26 cellular contexts compared by ENCODE assay signal in the genomic region with DNA sequence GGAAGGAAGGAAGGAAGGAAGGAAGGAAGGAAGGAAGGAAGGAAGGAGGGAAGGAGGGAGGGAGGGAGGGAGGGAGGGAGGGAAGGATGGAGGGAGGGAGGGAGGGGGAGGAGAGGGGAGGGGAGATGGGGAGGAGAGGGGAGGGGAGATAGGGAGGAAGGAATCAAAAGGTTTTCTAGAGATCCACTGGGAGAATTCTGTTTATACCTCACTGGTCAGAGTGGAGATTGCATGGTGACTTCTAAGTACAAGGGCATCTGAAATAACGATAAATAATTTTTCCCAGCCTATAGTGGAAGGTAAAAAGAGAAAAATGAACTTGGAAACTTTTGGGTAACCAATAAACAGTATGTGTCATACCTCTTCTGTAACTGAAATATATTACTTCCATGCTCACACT. TPM values are rescaled to one million over a fixed set of nuclear protein-coding genes. Genes with fewer than 3 reads are reported as not detected.
"Had no signal": no experiment of that assay in that cellular context is flagged by ENCODE, and none has a peak within 500 bp of the region (broad histone marks: within the 10 kb centered on the region; RNA-seq: fewer than 3 reads in every experiment).

No MANE protein-coding gene starts in this region.

- H3K27me3 ChIP-seq: dorsolateral prefrontal cortex, esophagus muscularis mucosa, foreskin keratinocyte, gastroesophageal sphincter, heart right ventricle, left lung had no signal

- H3K27ac Mint-ChIP-seq: mesothelial cell of epicardium had no signal

- H3K36me3 ChIP-seq: esophagus muscularis mucosa, gastroesophageal sphincter, heart right ventricle, left lung, lower lobe of right lung had no signal

- H3K4me1 ChIP-seq: foreskin keratinocyte, gastroesophageal sphincter, lower lobe of right lung had no signal

- H3K9me3 Mint-ChIP-seq: mesothelial cell of epicardium had no signal

- H3K4me1 Mint-ChIP-seq: mesothelial cell of epicardium, naive B cell had no signal

- H3K4me3 ChIP-seq: coronary artery, dorsolateral prefrontal cortex, esophagus muscularis mucosa, gastroesophageal sphincter, heart right ventricle, left lung, lower lobe of right lung, mucosa of descending colon had no signal

- H3K9me3 ChIP-seq: esophagus muscularis mucosa, gastroesophageal sphincter, heart right ventricle, left lung, lower lobe of right lung, mucosa of descending colon had no signal

- DNase-seq: dermis blood vessel endothelial cell; dorsolateral prefrontal cortex; effector CD4-positive, alpha-beta T cell; effector memory CD4-positive, alpha-beta T cell; foreskin keratinocyte; heart right ventricle; hippocampal formation; left cardiac atrium; left lung; left ventricle myocardium superior; lower lobe of right lung; mesenchymal stem cell; mucosa of descending colon; naive B cell had no signal

- H3K36me3 Mint-ChIP-seq: mesothelial cell of epicardium, naive B cell had no signal

- H3K27ac ChIP-seq: coronary artery, dorsolateral prefrontal cortex, esophagus muscularis mucosa, foreskin keratinocyte, gastroesophageal sphincter, heart right ventricle, left lung, lower lobe of right lung had no signal

- H3K4me3 Mint-ChIP-seq: mesothelial cell of epicardium, naive B cell had no signal

- FAIRE-seq: colon, endothelial cell of umbilical vein, frontal cortex, islet of Langerhans, keratinocyte had no signal

- ATAC-seq: foreskin keratinocyte, gastroesophageal sphincter, heart right ventricle, left cardiac atrium, left lung, left ventricle myocardium superior, lower lobe of right lung, mucosa of descending colon had no signal

RNA-seq across cellular contexts. Expression of a gene that starts 10.2 kb away (rescaled TPM):
- total RNA-seq: dermis blood vessel endothelial cell, endothelial cell of umbilical vein, epithelial cell of proximal tubule, foreskin keratinocyte, kidney epithelial cell, mesothelial cell of epicardium, myocyte had no signal
- polyA plus RNA-seq: endothelial cell of umbilical vein, foreskin keratinocyte had no signal
